8 cellular contexts compared by ENCODE assay signal in the genomic region with DNA sequence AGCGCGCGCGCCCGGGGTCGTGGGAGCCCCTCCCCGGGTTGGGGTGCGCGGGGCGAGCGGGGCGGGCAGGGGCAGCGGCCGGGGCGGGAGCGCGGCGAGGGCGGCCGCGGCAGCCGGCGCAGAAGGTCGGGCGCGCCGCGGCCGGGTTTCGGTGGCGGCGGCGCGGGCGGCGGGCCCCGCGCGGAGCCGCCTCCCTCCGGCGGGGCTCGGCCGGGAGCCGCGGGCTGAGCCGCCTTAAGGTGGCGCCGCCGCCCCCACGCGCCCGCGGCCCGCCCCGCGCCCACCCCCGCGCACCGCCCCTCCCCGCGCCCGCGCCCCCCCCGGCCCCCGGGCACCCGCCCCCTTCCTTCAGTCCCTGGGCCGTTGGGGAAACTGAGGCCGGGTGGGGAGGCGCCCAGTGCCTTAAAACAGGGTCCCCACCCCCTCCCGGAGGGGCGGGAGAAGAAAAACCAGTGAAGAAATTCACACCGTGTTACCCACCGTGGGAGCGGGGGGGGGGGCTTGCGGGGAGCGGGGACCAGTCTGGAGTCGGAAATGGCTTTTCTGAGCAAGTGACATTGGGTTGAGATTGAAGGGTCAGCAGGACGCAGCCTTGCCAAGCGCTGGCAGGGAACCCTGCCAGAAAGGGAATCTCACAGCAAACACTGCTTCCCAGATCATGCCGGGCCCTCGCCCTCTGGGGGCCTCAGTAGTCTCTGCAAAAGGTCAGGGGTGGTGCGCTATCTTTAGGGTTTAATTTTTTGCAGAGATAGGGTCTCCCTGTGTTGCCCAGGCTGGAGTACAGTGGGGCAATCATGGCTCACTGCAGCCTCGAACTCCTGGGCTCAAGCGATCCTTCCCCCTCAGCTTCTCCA. TPM values are rescaled to one million over a fixed set of nuclear protein-coding genes. Genes with fewer than 3 reads are reported as not detected.
DNase-seq lines count a peak whose midpoint lies in the region; ATAC-seq, FAIRE-seq and TF ChIP-seq lines count a peak whose summit lies in the region.

A gene (minus strand): TSS at position 211 of the 854 bp plus-strand sequence. CDS start 376 bp downstream, outside the sequence.

- TF ChIP-seq CTCF in GM12864 (IDR thresholded peaks at IDR 0.05; ENCODE audit: low read depth, low read length, missing control alignments), result no peak
- peak in 1 of 4 experiments; percentile 22 for TF ChIP-seq CTCF in gastroesophageal sphincter (IDR thresholded peaks at IDR 0.05)

- no peak for FAIRE-seq in GM12891 (lab: Jason Lieb, UNC)

- peaks cover 6% of the 10 kb centered on the region for H3K27me3 Mint-ChIP-seq in T-helper 17 cell

- H3K4me3 ChIP-seq in GM12864 (ENCODE audit: low read depth, low read length), result peak within 1 kb of the TSS; percentile 24; the same call in 1 of the 2 replicates
- peak within 1 kb of the TSS; percentile 43 to 76 for H3K4me3 ChIP-seq in gastroesophageal sphincter

- H3K4me1 ChIP-seq in gastroesophageal sphincter, result peaks cover 0 to 27% (median 10%) of the 10 kb centered on the region in 3 donors

- H3K36me3 Mint-ChIP-seq in T-helper 17 cell (ENCODE audit: low read depth), result peaks cover 2% of the 10 kb centered on the region

- peaks cover 23% of the 10 kb centered on the region for H3K4me1 Mint-ChIP-seq in T-helper 17 cell

- no peaks in the 10 kb centered on the region for H3K27me3 ChIP-seq in gastroesophageal sphincter

- H3K27ac ChIP-seq in gastroesophageal sphincter, result peak within 1 kb of the TSS in 3 of 4 donors; percentile 69 to 82 (median 71)

- no peak for DNase-seq in GM12864 (ENCODE audit: low read depth)
- peak in 1 of 3 donors; percentile 34 for DNase-seq in T-helper 17 cell
- no peak for DNase-seq in posterior vena cava (ENCODE audit: low spot score)
- DNase-seq in Kasumi-1 (lab: John Stamatoyannopoulos, UW), result no peak
- DNase-seq in GM12891 (ENCODE audit: insufficient read length, low spot score), result no peak

- no peak for TF ChIP-seq EP300 in gastroesophageal sphincter (IDR thresholded peaks at IDR 0.05)

- H3K9me3 ChIP-seq in T-helper 17 cell (ENCODE audit: control insufficient read depth, low read length, poor library complexity, severe bottlenecking) (no peaks in the 10 kb centered on the region), gastroesophageal sphincter (no peaks in the 10 kb centered on the region)

- H3K36me3 ChIP-seq in gastroesophageal sphincter, result peaks cover 0 to 6% of the 10 kb centered on the region in 2 donors

- ATAC-seq in T-helper 17 cell, result peak; percentile 75
- ATAC-seq in gastroesophageal sphincter, result peak; percentile 65
- no peak for ATAC-seq in GM18505 (IDR thresholded peaks at IDR 0.05; ENCODE audit: unreplicated experiment)
- no peak for ATAC-seq in HG03520 (IDR thresholded peaks at IDR 0.05; ENCODE audit: unreplicated experiment)

- intact Hi-C loops in posterior vena cava (cut with DNase I), result no loop called here

- H3K4me3 Mint-ChIP-seq in T-helper 17 cell, result peak within 1 kb of the TSS; percentile 86

- 16% methylated on average over 9 of the region's 85 CpGs; no CpG with 5 or more reads in 1 of the 2 donors for WGBS in gastroesophageal sphincter (ENCODE audit: low coverage in 1 of 2), 2 donors

- no peak within 1 kb of the TSS for H3K27ac Mint-ChIP-seq in T-helper 17 cell

- TF ChIP-seq POLR2A in gastroesophageal sphincter (IDR thresholded peaks at IDR 0.05) (no peak), GM18505 (IDR thresholded peaks at IDR 0.05; ENCODE audit: borderline replicate concordance, extremely low read depth, insufficient read depth, insufficient read length) (no peak), GM12891 (IDR thresholded peaks at IDR 0.05; ENCODE audit: low read depth, low read length) (no peak)

TF ChIP-seq in GM12891, 5 proteins besides CTCF, POLR2A, EP300 and RAD21:
- TF ChIP-seq PAX5 (IDR thresholded peaks at IDR 0.05; ENCODE audit: insufficient read depth, low read length, severe bottlenecking) (no peak), POLR2AphosphoS5 (IDR thresholded peaks at IDR 0.05; ENCODE audit: low read depth, low read length) (no peak), SPI1 (IDR thresholded peaks at IDR 0.05; ENCODE audit: low read depth, low read length) (no peak), POU2F2 (IDR thresholded peaks at IDR 0.05; ENCODE audit: low read depth, low read length) (no peak), TAF1 (IDR thresholded peaks at IDR 0.05; ENCODE audit: low read depth, low read length) (no peak)

RNA-seq across cellular contexts. Expression of the gene that starts here (rescaled TPM):
- total RNA-seq in T-helper 17 cell (10 to 100 TPM in 1 of 2 donors, 1 to 10 TPM in 1; 9.5 to 13.1 TPM), gastroesophageal sphincter (10 to 100 TPM; 27.1 to 46.1 (median 34.4) TPM), posterior vena cava (10 to 100 TPM; 39.4 to 61.4 TPM)
- polyA plus RNA-seq in GM12891 (2012; ENCODE audit: low read depth, missing spikeins), result 0.06 TPM

Comparison
In these comparisons a context has a peak if more than half of its experiments do, and no peak if none do; other contexts are left out.
1. ATAC-seq: peak in T-helper 17 cell (single experiment) and gastroesophageal sphincter (single experiment); none in GM18505 (single experiment) and HG03520 (single experiment).